Comparison of ENCODE assay signal across 19 cellular contexts in genomic region chr15:101349497-101349951, GRCh38. TPM values are rescaled to one million over a fixed set of nuclear protein-coding genes. Genes with fewer than 3 reads are reported as not detected.
A peak's percentile ranks its signal among the peaks of the same experiment; 100 is the strongest.
DNase-seq lines count a peak whose midpoint lies in the region; ATAC-seq, FAIRE-seq and TF ChIP-seq lines count a peak whose summit lies in the region.
"Had no signal": no experiment of that assay in that cellular context is flagged by ENCODE, and none has a peak within 500 bp of the region (broad histone marks: within the 10 kb centered on the region; RNA-seq: fewer than 3 reads in every experiment).

No MANE protein-coding gene starts in this region.

- H3K9ac ChIP-seq in kidney (ENCODE audit: low read length in 2 of 2): no peak overlapping the region
- H3K9ac ChIP-seq: BLaER1 treated with 17β-estradiol and CSF1 and Interleukin-3, amounts not matched to agents 10 nM and 100 nM had no signal

- TF ChIP-seq RAD21 in A549 (conservative IDR thresholded peaks at IDR 0.05 in 1 of 2, IDR thresholded peaks at IDR 0.05 in 1 of 2): no peak

- H3K9me2 ChIP-seq in GM23338 (ENCODE audit: insufficient read depth): no peaks in the 10 kb centered on the region

- no peak overlapping the region for H3K4me3 ChIP-seq in A549
- H3K4me3 ChIP-seq in GM23338: no peak overlapping the region
- no peak overlapping the region for H3K4me3 ChIP-seq in kidney (ENCODE audit: low read length in 2 of 2)
- no peak overlapping the region for H3K4me3 ChIP-seq in tibial artery
- H3K4me3 ChIP-seq: BLaER1 treated with 17β-estradiol and CSF1 and Interleukin-3, amounts not matched to agents 10 nM and 100 nM; K562; SJSA1 had no signal

- H3K27me3 ChIP-seq in GM23338 (ENCODE audit: insufficient read depth): no peaks in the 10 kb centered on the region
- no peaks in the 10 kb centered on the region for H3K27me3 ChIP-seq in tibial artery
- H3K27me3 ChIP-seq: BLaER1 treated with 17β-estradiol and CSF1 and Interleukin-3, amounts not matched to agents 10 nM and 100 nM had no signal

- H3K4me3 Mint-ChIP-seq in GM23338: no peak overlapping the region
- H3K4me3 Mint-ChIP-seq in WTC11: no peak overlapping the region

- no peak overlapping the region; the same call in 1 of the 2 replicates for H2AFZ ChIP-seq in GM23338

- no peak for TF ChIP-seq POLR2A in A549 (IDR thresholded peaks at IDR 0.05; ENCODE audit: low read length)

- H3F3A ChIP-seq in GM23338 (replicated peaks; ENCODE audit: low read depth): no peaks in the 10 kb centered on the region

- no peaks in the 10 kb centered on the region for H3K9me3 ChIP-seq in A549
- no peaks in the 10 kb centered on the region for H3K9me3 ChIP-seq in kidney (ENCODE audit: control insufficient read depth in 1 of 2, low read length in 2 of 2)
- no peaks in the 10 kb centered on the region for H3K9me3 ChIP-seq in tibial artery
- H3K9me3 ChIP-seq: BLaER1 treated with 17β-estradiol and CSF1 and Interleukin-3, amounts not matched to agents 10 nM and 100 nM; SJSA1 had no signal

- ATAC-seq in A549: peak; percentile 14 to 39; a peak in 2 of 6 replicates
- peak; percentile 47 for ATAC-seq in GM23338
- peak; percentile 20 for ATAC-seq in WTC11
- ATAC-seq in GM19455 (IDR thresholded peaks at IDR 0.05; ENCODE audit: unreplicated experiment): no peak
- no peak for ATAC-seq in GM18498 (IDR thresholded peaks at IDR 0.05; ENCODE audit: unreplicated experiment)
- ATAC-seq: K562 had no signal

- H3K36me3 ChIP-seq in GM23338 (ENCODE audit: insufficient read depth): no peaks in the 10 kb centered on the region
- H3K36me3 ChIP-seq in kidney (ENCODE audit: control insufficient read depth in 1 of 2, insufficient read depth in 2 of 2, low read length in 2 of 2): no peaks in the 10 kb centered on the region
- H3K36me3 ChIP-seq in tibial artery: no peaks in the 10 kb centered on the region
- H3K36me3 ChIP-seq: BLaER1 treated with 17β-estradiol and CSF1 and Interleukin-3, amounts not matched to agents 10 nM and 100 nM; SJSA1 had no signal

- no peaks in the 10 kb centered on the region for H4K20me1 ChIP-seq in GM23338 (replicated peaks; ENCODE audit: insufficient read depth)
- H4K20me1 ChIP-seq: BLaER1 treated with 17β-estradiol and CSF1 and Interleukin-3, amounts not matched to agents 10 nM and 100 nM had no signal

- TF ChIP-seq EP300 in A549 (IDR thresholded peaks at IDR 0.05): no peak

- peak overlapping the region; percentile 49 for H3K4me2 ChIP-seq in A549
- no peak overlapping the region for H3K4me2 ChIP-seq in GM23338
- H3K4me2 ChIP-seq: BLaER1 treated with 17β-estradiol and CSF1 and Interleukin-3, amounts not matched to agents 10 nM and 100 nM had no signal

- peak overlapping the region; percentile 50 to 60; a peak in 5 of 6 replicates for H3K27ac ChIP-seq in A549
- no peak overlapping the region for H3K27ac ChIP-seq in GM23338 (ENCODE audit: low read depth)
- no peak overlapping the region for H3K27ac ChIP-seq in kidney (ENCODE audit: low read depth in 2 of 2, low read length in 2 of 2)
- H3K27ac ChIP-seq in tibial artery: no peak overlapping the region
- H3K27ac ChIP-seq: BLaER1 treated with 17β-estradiol and CSF1 and Interleukin-3, amounts not matched to agents 10 nM and 100 nM; SJSA1 had no signal

- no peaks in the 10 kb centered on the region for H3K36me3 Mint-ChIP-seq in GM23338 (ENCODE audit: low read depth)
- no peaks in the 10 kb centered on the region for H3K36me3 Mint-ChIP-seq in WTC11

- POLR2A ChIA-PET in A549 (lab: Yijun Ruan, JAX) (interaction anchor here (0.7 kb wide), 1 partner anchor 15 kb away, joined by 3 read pairs; no protein-coding TSS in a partner anchor), WTC11 (lab: Charles Lee) (no interaction called here)

- intact Hi-C loops in kidney (cut with DNase I) (no loop called here), tibial artery (cut with DNase I; ENCODE audit: low total_unique reads) (no loop called here)

- H3K9me3 Mint-ChIP-seq in GM23338 (peaks cover 5% of the 10 kb centered on the region; the same call in 1 of the 3 replicates), WTC11 (peaks cover 11% of the 10 kb centered on the region)

- 84% methylated on average over 10 of the region's 10 CpGs for WGBS in A549 (ENCODE audit: missing lambda C conversion rate)

- DNase-seq in A549 (ENCODE audit: low read depth in 1 of 2, low spot score in 1 of 2) (no peak), GM23338 (ENCODE audit: low spot score) (no peak), WTC11 (ENCODE audit: low spot score) (no peak), kidney (peak; percentile 58), tibial artery (no peak), EL (no peak)
- DNase-seq: HCEC 1CT, NCI-H1436, NCI-H2029, NCI-H2171, NCI-H446, NCI-H748 treated with DMSO at 0.1 percent for 48 hours, OCI-M1 had no signal

- no peak overlapping the region for H3K27ac Mint-ChIP-seq in GM23338
- peak overlapping the region; percentile 51; the same call in 1 of the 2 replicates for H3K27ac Mint-ChIP-seq in WTC11

- H3K4me1 Mint-ChIP-seq in GM23338 (peaks cover 11% of the 10 kb centered on the region), WTC11 (peaks cover 18% of the 10 kb centered on the region)

- no peaks in the 10 kb centered on the region for H3K79me2 ChIP-seq in GM23338 (replicated peaks; ENCODE audit: insufficient read depth)

- peaks cover 14% of the 10 kb centered on the region for H3K4me1 ChIP-seq in A549
- H3K4me1 ChIP-seq in GM23338 (ENCODE audit: insufficient read depth): no peaks in the 10 kb centered on the region
- H3K4me1 ChIP-seq in kidney (ENCODE audit: control insufficient read depth in 1 of 2, insufficient read depth in 1 of 2, low read depth in 1 of 2, low read length in 2 of 2): no peaks in the 10 kb centered on the region
- no peaks in the 10 kb centered on the region for H3K4me1 ChIP-seq in tibial artery
- H3K4me1 ChIP-seq: SJSA1 had no signal

- no peak for FAIRE-seq in A549 (lab: Jason Lieb, UNC)
- no peak for FAIRE-seq in kidney (lab: Jason Lieb, UNC)
- FAIRE-seq: A204.1, K562 had no signal

- H3K27me3 Mint-ChIP-seq in GM23338 (ENCODE audit: insufficient read depth, low read depth, poor library complexity) (peaks cover 5% of the 10 kb centered on the region), WTC11 (ENCODE audit: low read depth) (peaks cover 3% of the 10 kb centered on the region; the same call in 1 of the 2 replicates)

- TF ChIP-seq CTCF in A549 (IDR thresholded peaks at IDR 0.05) (no peak), GM23338 (conservative IDR thresholded peaks at IDR 0.05; ENCODE audit: low read depth in 2 of 2) (no peak), WTC11 (IDR thresholded peaks at IDR 0.05) (no peak), kidney (IDR thresholded peaks at IDR 0.05; ENCODE audit: borderline replicate concordance, extremely low read depth, insufficient read depth) (no peak), tibial artery (IDR thresholded peaks at IDR 0.05) (no peak)

- CTCF ChIA-PET in A549 (lab: Yijun Ruan, JAX): interaction anchor here (1.2 kb wide), 1 partner anchor 23 kb away, joined by 3 read pairs; no protein-coding TSS in a partner anchor
- CTCF ChIA-PET in WTC11 (lab: Charles Lee): interaction anchor here (0.6 to 1.0 kb wide), 3 partner anchors 23 to 153 kb away, joined by 3 to 4 read pairs (median 3); no protein-coding TSS in a partner anchor

TF ChIP-seq in A549, 52 proteins besides CTCF, POLR2A, EP300 and RAD21 (continues in another document):
- TF ChIP-seq FOXS1 (CRISPR knock-in tag; IDR thresholded peaks at IDR 0.05) (no peak), TFCP2L1 (CRISPR knock-in tag; IDR thresholded peaks at IDR 0.05) (no peak), USF2 (IDR thresholded peaks at IDR 0.05) (no peak), CEBPB (IDR thresholded peaks at IDR 0.05) (no peak)

TF ChIP-seq in GM23338, 12 proteins besides CTCF, POLR2A, EP300 and RAD21 (continues in another document):
- TF ChIP-seq CREB1 (CRISPR knock-in tag; IDR thresholded peaks at IDR 0.05; ENCODE audit: low read depth) (no peak), ZNF114 (CRISPR knock-in tag; IDR thresholded peaks at IDR 0.05) (no peak), ETS1 (IDR thresholded peaks at IDR 0.05) (no peak), NANOG (IDR thresholded peaks at IDR 0.05; ENCODE audit: borderline replicate concordance) (no peak)

TF ChIP-seq in WTC11, 78 proteins besides CTCF, POLR2A, EP300 and RAD21 (continues in another document):
- no peak for TF ChIP-seq TCF7 (CRISPR knock-in tag; IDR thresholded peaks at IDR 0.05; ENCODE audit: low read depth)
- no peak for TF ChIP-seq USF2 (CRISPR knock-in tag; IDR thresholded peaks at IDR 0.05)
- no peak for TF ChIP-seq GABPB1 (CRISPR knock-in tag; IDR thresholded peaks at IDR 0.05)

RNA-seq across cellular contexts. Expression of gene SNRPA1, which starts 54.5 kb away (rescaled TPM):
- polyA plus RNA-seq in A549 (2011; rRNA removed) (127 and 177 TPM in 2 replicates), A549 (2017; fragmentation: RNase III; extraction: RNeasy Plus Mini Kit Qiagen cat#74134 plus additional on column Dnase treatment) (137 to 142 TPM (median 140 TPM) in 3 replicates), GM23338 (2016; fragmentation: Nextera tagmentation; extraction: Ambion mirVana) (313 and 361 TPM in 2 replicates), kidney (ENCODE audit: insufficient read depth, low read depth, low replicate concordance) (40.0 TPM)
- polyA plus RNA-seq in A549 (2012; cell fraction: cytosol; rRNA removed): 108 and 131 TPM in 2 replicates
- polyA plus RNA-seq in A549 (2012; cell fraction: nucleus; rRNA removed): 70.6 and 116 TPM in 2 replicates
- 23.9 and 24.0 TPM in 2 replicates for polyA minus RNA-seq in A549 (2011; rRNA and poly(A)+ RNA removed)
- 128 and 170 TPM in 2 replicates for total RNA-seq in GM23338 (2014; rRNA removed; shearing (Covaris generic))
- total RNA-seq in WTC11 (2021) (144 to 170 TPM (median 151 TPM) in 3 replicates), kidney (44.9 TPM)

Comparison
In these comparisons a context has a peak if more than half of its experiments do, and no peak if none do; other contexts are left out.
1. ATAC-seq: peak in A549 (2 of 2), GM23338 (single experiment) and WTC11 (single experiment); none in GM19455 (single experiment) and GM18498 (single experiment).
2. H3K27ac ChIP-seq: peak in A549 (2 of 2); none in GM23338 (single experiment), kidney (0 of 2) and tibial artery (0 of 2).